Comparison of ENCODE assay signal across 14 cellular contexts in genomic region chr13:97436845-97437244, GRCh38. TPM values are rescaled to one million over a fixed set of nuclear protein-coding genes. Genes with fewer than 3 reads are reported as not detected.
A peak's percentile ranks its signal among the peaks of the same experiment; 100 is the strongest.
DNase-seq lines count a peak whose midpoint lies in the region; ATAC-seq and TF ChIP-seq lines count a peak whose summit lies in the region.
"Had no signal": no experiment of that assay in that cellular context is flagged by ENCODE, and none has a peak within 500 bp of the region (broad histone marks: within the 10 kb centered on the region; RNA-seq: fewer than 3 reads in every experiment).

No MANE protein-coding gene starts in this region.

- DNase-seq in fibroblast of pulmonary artery (ENCODE audit: low read depth) = no peak
- DNase-seq in progenitor cell of endocrine pancreas (ENCODE audit: low spot score, unreplicated experiment) = no peak
- no peak for DNase-seq in NCI-H1436 treated with DMSO at 0.1 percent for 48 hours (lab: John Stamatoyannopoulos, UW)
- no peak for DNase-seq in H4 (ENCODE audit: low spot score)
- DNase-seq: activated B cell treated with CpG ODN at 0.5 μM for 24 hours; activated CD8-positive, alpha-beta memory T cell treated with anti-CD3 and anti-CD28 coated beads, Interleukin-2, amount 50 U/mL, for 48 hours; foreskin keratinocyte; HCEC 1CT; NCI-H2171 treated with DMSO at 0.1 percent for 48 hours; sigmoid colon had no signal

- no peaks in the 10 kb centered on the region for H3K27me3 Mint-ChIP-seq in progenitor cell of endocrine pancreas
- no peaks in the 10 kb centered on the region for H3K27me3 Mint-ChIP-seq in stimulated activated memory B cell treated with anti-CD40 and anti-IgM and Interleukin-4, amounts not matched to agents 10 μg/mL and 1 μg/mL and 100 μg/mL, for 72 hours
- H3K27me3 Mint-ChIP-seq: activated B cell treated with CpG ODN at 0.5 μM for 24 hours had no signal

- H3K27me3 ChIP-seq in DOHH2 (ENCODE audit: control insufficient read depth, low read length) = no peaks in the 10 kb centered on the region
- H3K27me3 ChIP-seq in OCI-LY1 (ENCODE audit: insufficient read depth, low read length) = no peaks in the 10 kb centered on the region
- H3K27me3 ChIP-seq: foreskin keratinocyte, sigmoid colon had no signal

- H3K9me3 ChIP-seq in DOHH2 (ENCODE audit: control insufficient read depth, insufficient read depth, low read length) = no peaks in the 10 kb centered on the region
- peaks cover 1% of the 10 kb centered on the region; the same call in 1 of the 2 replicates for H3K9me3 ChIP-seq in OCI-LY1 (ENCODE audit: low read length)
- H3K9me3 ChIP-seq: sigmoid colon had no signal

- H3K4me1 ChIP-seq in DOHH2 (ENCODE audit: control insufficient read depth, low read length) (peaks cover 12% of the 10 kb centered on the region), OCI-LY1 (ENCODE audit: insufficient read depth, low read length, severe bottlenecking) (peaks cover 28% of the 10 kb centered on the region)

- no peak overlapping the region for H3K27ac Mint-ChIP-seq in progenitor cell of endocrine pancreas
- no peak overlapping the region for H3K27ac Mint-ChIP-seq in stimulated activated memory B cell treated with anti-CD40 and anti-IgM and Interleukin-4, amounts not matched to agents 10 μg/mL and 1 μg/mL and 100 μg/mL, for 72 hours
- H3K27ac Mint-ChIP-seq: activated B cell treated with CpG ODN at 0.5 μM for 24 hours had no signal

- H3F3A ChIP-seq in DOHH2 (ENCODE audit: control insufficient read depth, insufficient read depth) (0 out of 2 replicates have a peak, but pooled peaks cover 2% of the 10 kb centered on the region), OCI-LY1 (ENCODE audit: insufficient read depth, low read length) (no peaks in the 10 kb centered on the region)

- no peaks in the 10 kb centered on the region for H3K36me3 Mint-ChIP-seq in progenitor cell of endocrine pancreas (ENCODE audit: insufficient read depth)
- no peaks in the 10 kb centered on the region for H3K36me3 Mint-ChIP-seq in stimulated activated memory B cell treated with anti-CD40 and anti-IgM and Interleukin-4, amounts not matched to agents 10 μg/mL and 1 μg/mL and 100 μg/mL, for 72 hours

- H4K20me1 ChIP-seq in DOHH2 (ENCODE audit: control insufficient read depth, insufficient read depth, low read depth, low read length) = no peaks in the 10 kb centered on the region
- no peaks in the 10 kb centered on the region for H4K20me1 ChIP-seq in OCI-LY1 (ENCODE audit: insufficient read depth, low read length)

- H3K36me3 ChIP-seq in DOHH2 (ENCODE audit: control insufficient read depth, low read length) = peaks cover 7% of the 10 kb centered on the region
- H3K36me3 ChIP-seq in OCI-LY1 (ENCODE audit: insufficient read depth, low read length) = peaks cover 18% of the 10 kb centered on the region; the same call in 1 of the 2 replicates
- H3K36me3 ChIP-seq: sigmoid colon had no signal

- no peak for ATAC-seq in stimulated activated memory B cell treated with anti-CD40 and anti-IgM and Interleukin-4, amounts not matched to agents 10 μg/mL and 1 μg/mL and 100 μg/mL, for 72 hours
- ATAC-seq: foreskin keratinocyte had no signal

- H3K79me2 ChIP-seq in DOHH2 (ENCODE audit: control insufficient read depth, low read length) (peaks cover 32% of the 10 kb centered on the region), OCI-LY1 (ENCODE audit: insufficient read depth, low read length) (peaks cover 27% of the 10 kb centered on the region)

- H3K27ac ChIP-seq in DOHH2 (ENCODE audit: low read depth, low read length) = no peak overlapping the region
- no peak overlapping the region for H3K27ac ChIP-seq in OCI-LY1 (ENCODE audit: low read depth, low read length, poor library complexity, severe bottlenecking)
- H3K27ac ChIP-seq: foreskin keratinocyte, sigmoid colon, SK-N-MC had no signal

- H3K4me2 ChIP-seq in DOHH2 (ENCODE audit: low read length) (peak overlapping the region; percentile 89), OCI-LY1 (ENCODE audit: low read length) (peak overlapping the region; percentile 18; the same call in 1 of the 2 replicates)

- H3K9me2 ChIP-seq in DOHH2 (replicated peaks; ENCODE audit: control insufficient read depth, low read length) = no peaks in the 10 kb centered on the region
- no peaks in the 10 kb centered on the region for H3K9me2 ChIP-seq in OCI-LY1 (ENCODE audit: low read depth, low read length)

- TF ChIP-seq CTCF in DOHH2 (IDR thresholded peaks at IDR 0.05; ENCODE audit: low read depth, low read length, poor library complexity, severe bottlenecking) (no peak), OCI-LY1 (IDR thresholded peaks at IDR 0.05; ENCODE audit: low read length) (no peak), fibroblast of pulmonary artery (IDR thresholded peaks at IDR 0.05; ENCODE audit: low read length, missing control alignments) (no peak), progenitor cell of endocrine pancreas (IDR thresholded peaks at IDR 0.05; ENCODE audit: unreplicated experiment) (no peak)

- no peaks in the 10 kb centered on the region for H3K9me3 Mint-ChIP-seq in progenitor cell of endocrine pancreas (ENCODE audit: low read depth)
- no peaks in the 10 kb centered on the region for H3K9me3 Mint-ChIP-seq in stimulated activated memory B cell treated with anti-CD40 and anti-IgM and Interleukin-4, amounts not matched to agents 10 μg/mL and 1 μg/mL and 100 μg/mL, for 72 hours
- H3K9me3 Mint-ChIP-seq: activated B cell treated with CpG ODN at 0.5 μM for 24 hours had no signal

- H3K4me3 Mint-ChIP-seq in progenitor cell of endocrine pancreas (ENCODE audit: low read depth) = peak overlapping the region; percentile 72
- no peak overlapping the region for H3K4me3 Mint-ChIP-seq in stimulated activated memory B cell treated with anti-CD40 and anti-IgM and Interleukin-4, amounts not matched to agents 10 μg/mL and 1 μg/mL and 100 μg/mL, for 72 hours

- H3K9ac ChIP-seq in OCI-LY1 (ENCODE audit: low read length) = no peak overlapping the region

- no peak overlapping the region for H2AFZ ChIP-seq in OCI-LY1 (ENCODE audit: low read length)

- peaks cover 22% of the 10 kb centered on the region for H3K4me1 Mint-ChIP-seq in progenitor cell of endocrine pancreas (ENCODE audit: low read depth)
- H3K4me1 Mint-ChIP-seq in stimulated activated memory B cell treated with anti-CD40 and anti-IgM and Interleukin-4, amounts not matched to agents 10 μg/mL and 1 μg/mL and 100 μg/mL, for 72 hours = peaks cover 26% of the 10 kb centered on the region

- no peak overlapping the region for H3K4me3 ChIP-seq in DOHH2 (ENCODE audit: low read length)
- H3K4me3 ChIP-seq in OCI-LY1 (ENCODE audit: low read depth, low read length, poor library complexity, severe bottlenecking) = peak overlapping the region; percentile 74
- peak overlapping the region; percentile 77 for H3K4me3 ChIP-seq in fibroblast of pulmonary artery (replicated peaks; ENCODE audit: low read depth, low read length)

RNA-seq across cellular contexts. Expression of gene RAP2A, which starts 2.9 kb away (rescaled TPM):
- 34.1 and 35.1 TPM in 2 replicates for total RNA-seq in progenitor cell of endocrine pancreas
- total RNA-seq in H4 (2014; rRNA removed; shearing (Covaris generic)) = 17.6 and 19.0 TPM in 2 replicates
